19 cellular contexts compared by ENCODE assay signal in genomic region chr6:38220069-38220723, GRCh38.
DNase-seq lines count a peak whose midpoint lies in the region; ATAC-seq, FAIRE-seq and TF ChIP-seq lines count a peak whose summit lies in the region.
"Had no signal": no experiment of that assay in that cellular context is flagged by ENCODE, and none has a peak within 500 bp of the region (broad histone marks: within the 10 kb centered on the region; RNA-seq: fewer than 3 reads in every experiment).

No MANE protein-coding gene starts in this region.

- no peaks in the 10 kb centered on the region for H3K36me3 ChIP-seq in aorta (ENCODE audit: control insufficient read depth in 1 of 2, insufficient read depth in 2 of 2, low read length in 1 of 2)
- H3K36me3 ChIP-seq in kidney (ENCODE audit: control insufficient read depth in 1 of 2, insufficient read depth in 2 of 2, low read length in 2 of 2) = no peaks in the 10 kb centered on the region
- H3K36me3 ChIP-seq: BE2C had no signal

- H3K4me3 ChIP-seq in aorta (ENCODE audit: low read length in 2 of 2) = no peak overlapping the region
- H3K4me3 ChIP-seq in kidney (ENCODE audit: low read length in 2 of 2) = no peak overlapping the region

- WGBS in aorta, 2 donors = 94 to 97% methylated on average over 4 of the region's 4 CpGs

- H3K36me3 Mint-ChIP-seq in activated T-helper 17 cell treated with anti-CD3 and anti-CD28 coated beads, Interleukin-2, amount 50 U/mL, for 72 hours (ENCODE audit: low read depth) = no peaks in the 10 kb centered on the region

- no peaks in the 10 kb centered on the region for H3K9me3 ChIP-seq in aorta (ENCODE audit: control insufficient read depth, low read length)
- no peaks in the 10 kb centered on the region for H3K9me3 ChIP-seq in kidney (ENCODE audit: control insufficient read depth in 1 of 2, low read length in 2 of 2)
- H3K9me3 ChIP-seq: BE2C had no signal

- H3K9ac ChIP-seq in kidney (ENCODE audit: low read length in 2 of 2) = no peak overlapping the region

- H3K4me3 Mint-ChIP-seq in activated T-helper 17 cell treated with anti-CD3 and anti-CD28 coated beads, Interleukin-2, amount 50 U/mL, for 72 hours = no peak overlapping the region
- H3K4me3 Mint-ChIP-seq: CD4-positive, alpha-beta memory T cell had no signal

- TF ChIP-seq CTCF in kidney (IDR thresholded peaks at IDR 0.05; ENCODE audit: borderline replicate concordance, extremely low read depth, insufficient read depth) = no peak

- H3K27ac ChIP-seq in aorta (ENCODE audit: low read depth in 1 of 2, low read length in 2 of 2) (no peak overlapping the region), kidney (ENCODE audit: low read depth in 2 of 2, low read length in 2 of 2) (no peak overlapping the region)

- peaks cover 0 to 3% of the 10 kb centered on the region in 2 donors for H3K4me1 ChIP-seq in aorta (ENCODE audit: control insufficient read depth in 1 of 2, insufficient read depth in 2 of 2, low read length in 2 of 2)
- H3K4me1 ChIP-seq in kidney (ENCODE audit: control insufficient read depth in 1 of 2, insufficient read depth in 1 of 2, low read depth in 1 of 2, low read length in 2 of 2) = no peaks in the 10 kb centered on the region

- intact Hi-C loops in head of caudate nucleus (cut with DNase I) = no loop called here
- intact Hi-C loops in aorta (cut with DNase I) = no loop called here
- intact Hi-C loops in kidney (cut with DNase I) = no loop called here

- no peaks in the 10 kb centered on the region for H3K9me3 Mint-ChIP-seq in activated T-helper 17 cell treated with anti-CD3 and anti-CD28 coated beads, Interleukin-2, amount 50 U/mL, for 72 hours
- H3K9me3 Mint-ChIP-seq: CD4-positive, alpha-beta memory T cell had no signal

- H3K27me3 Mint-ChIP-seq in activated T-helper 17 cell treated with anti-CD3 and anti-CD28 coated beads, Interleukin-2, amount 50 U/mL, for 72 hours = no peaks in the 10 kb centered on the region
- H3K27me3 Mint-ChIP-seq: CD4-positive, alpha-beta memory T cell had no signal

- no peak for FAIRE-seq in kidney (lab: Jason Lieb, UNC)
- FAIRE-seq: D721Med, RCC 7860 had no signal

- H3K27me3 ChIP-seq in aorta (ENCODE audit: control insufficient read depth in 1 of 2, insufficient read depth in 2 of 2, low read length in 1 of 2) = no peaks in the 10 kb centered on the region
- H3K27me3 ChIP-seq: BE2C had no signal

- peaks cover 4% of the 10 kb centered on the region for H3K4me1 Mint-ChIP-seq in activated T-helper 17 cell treated with anti-CD3 and anti-CD28 coated beads, Interleukin-2, amount 50 U/mL, for 72 hours
- H3K4me1 Mint-ChIP-seq: CD4-positive, alpha-beta memory T cell had no signal

- DNase-seq in head of caudate nucleus (peak in 28 of 42 donors; percentile 21 to 74 (median 44)), middle frontal gyrus (ENCODE audit: extremely low spot score, low spot score) (peak; percentile 36), aorta (no peak), AG20443 (ENCODE audit: low spot score) (no peak), kidney (no peak)
- DNase-seq: ACHN; BE2C; CD4-positive, alpha-beta memory T cell; GOT3; KG1; NCI-H1048; NCI-H146; NCI-H345; NCI-H82; SHP77 treated with DMSO at 0.1 percent for 48 hours had no signal

- ATAC-seq in activated T-helper 17 cell treated with anti-CD3 and anti-CD28 coated beads, Interleukin-2, amount 50 U/mL, for 72 hours (replicated peaks) = no peak
- ATAC-seq in aorta (ENCODE audit: low FRiP score) = no peak
- ATAC-seq in GM19351 (IDR thresholded peaks at IDR 0.05; ENCODE audit: unreplicated experiment) = no peak

- peak overlapping the region; percentile 25 for H3K27ac Mint-ChIP-seq in activated T-helper 17 cell treated with anti-CD3 and anti-CD28 coated beads, Interleukin-2, amount 50 U/mL, for 72 hours
- H3K27ac Mint-ChIP-seq: CD4-positive, alpha-beta memory T cell had no signal

Comparison
In these comparisons a context has a peak if more than half of its experiments do, and no peak if none do; other contexts are left out.
1. DNase-seq: peak in head of caudate nucleus (28 of 42) and middle frontal gyrus (single experiment); none in aorta (0 of 2), AG20443 (single experiment) and kidney (single experiment).